ENCODE assay signal across 21 cellular contexts in genomic region chr2:190205643-190206042, GRCh38.
DNase-seq lines count a peak whose midpoint lies in the region; ATAC-seq, FAIRE-seq and TF ChIP-seq lines count a peak whose summit lies in the region.
"Had no signal": no experiment of that assay in that cellular context is flagged by ENCODE, and none has a peak within 500 bp of the region (broad histone marks: within the 10 kb centered on the region; RNA-seq: fewer than 3 reads in every experiment).

No MANE protein-coding gene starts in this region.

- H3K27ac Mint-ChIP-seq in stimulated activated effector memory CD8-positive, alpha-beta T cell treated with anti-CD3 and anti-CD28 coated beads, Interleukin-12 subunit alpha, Interleukin-12 subunit beta, amount 100 ng/mL, for 72 hours: no peak overlapping the region
- H3K27ac Mint-ChIP-seq: activated CD4-positive, alpha-beta T cell treated with anti-CD3 and anti-CD28 coated beads for 36 hours; mesothelial cell of epicardium had no signal

- no peak overlapping the region for H3K4me3 ChIP-seq in left ventricle myocardium inferior
- H3K4me3 ChIP-seq in K562: no peak overlapping the region
- no peak overlapping the region for H3K4me3 ChIP-seq in PC-9
- H3K4me3 ChIP-seq: A549, prostate gland had no signal

- POLR2A ChIA-PET in K562 (lab: Yijun Ruan, JAX) (interaction anchor here (0.7 kb wide), 1 partner anchor 12 kb away, joined by 3 read pairs; no protein-coding TSS in a partner anchor), PC-9 (lab: Charles Lee; ENCODE audit: unreplicated experiment) (no interaction called here)

- no peak for TF ChIP-seq RAD21 in K562 (CRISPR knock-in tag; conservative IDR thresholded peaks at IDR 0.05 in 1 of 2, IDR thresholded peaks at IDR 0.05 in 1 of 2)

- H3K9me3 Mint-ChIP-seq in stimulated activated effector memory CD8-positive, alpha-beta T cell treated with anti-CD3 and anti-CD28 coated beads, Interleukin-12 subunit alpha, Interleukin-12 subunit beta, amount 100 ng/mL, for 72 hours: no peaks in the 10 kb centered on the region
- H3K9me3 Mint-ChIP-seq: mesothelial cell of epicardium, neural crest cell had no signal

- peaks cover 22% of the 10 kb centered on the region for H3K36me3 ChIP-seq in left ventricle myocardium inferior
- H3K36me3 ChIP-seq in K562 (ENCODE audit: control insufficient read depth, insufficient read depth, low read length): peaks cover 43% of the 10 kb centered on the region
- H3K36me3 ChIP-seq in PC-9 (ENCODE audit: low read depth): no peaks in the 10 kb centered on the region
- H3K36me3 ChIP-seq: prostate gland had no signal

- H2AFZ ChIP-seq in K562 (ENCODE audit: low read depth, low read length) (no peak overlapping the region), PC-9 (no peak overlapping the region)

- H3K27me3 ChIP-seq in left ventricle myocardium inferior (ENCODE audit: low read depth) (no peaks in the 10 kb centered on the region), K562 (ENCODE audit: control insufficient read depth in 2 of 2, insufficient read depth in 2 of 2, low read length in 2 of 2) (no peaks in the 10 kb centered on the region), PC-9 (ENCODE audit: insufficient read depth, low read depth) (no peaks in the 10 kb centered on the region)

- CTCF ChIA-PET in K562 (lab: Yijun Ruan, JAX; ENCODE audit: low intra/inter-chr PET ratio): no interaction called here
- CTCF ChIA-PET in PC-9 (lab: Charles Lee): no interaction called here

- no TSS peak for BruUV-seq in K562 (replicated peaks; lab: Mats Ljungman, UMichigan)
- no TSS peak for BruUV-seq in PC-9 (replicated peaks; lab: Mats Ljungman, UMichigan)

- H3K79me2 ChIP-seq in K562 (ENCODE audit: control insufficient read depth, insufficient read depth, low read length) (peaks cover 9% of the 10 kb centered on the region), PC-9 (ENCODE audit: low read depth) (no peaks in the 10 kb centered on the region)

- ATAC-seq in Right ventricle myocardium superior (ENCODE audit: poor library complexity) (peak; percentile 39), K562 (peak; percentile 56), left ventricle myocardium superior (peak; percentile 65), GM19452 (IDR thresholded peaks at IDR 0.05; ENCODE audit: unreplicated experiment) (no peak)
- ATAC-seq in stimulated activated effector memory CD8-positive, alpha-beta T cell treated with anti-CD3 and anti-CD28 coated beads, Interleukin-12 subunit alpha, Interleukin-12 subunit beta, amount 100 ng/mL, for 72 hours: no peak
- ATAC-seq: A549; activated CD4-positive, alpha-beta T cell treated with anti-CD3 and anti-CD28 coated beads for 36 hours had no signal

- H3K27ac ChIP-seq in left ventricle myocardium inferior (replicated peaks) (no peak overlapping the region), K562 (ENCODE audit: extremely low read depth, low read depth, low read length) (no peak overlapping the region), PC-9 (no peak overlapping the region)
- H3K27ac ChIP-seq: A549, prostate gland had no signal

- no peak for FAIRE-seq in K562 (lab: Jason Lieb, UNC)
- FAIRE-seq: A549, bronchial epithelial cell, TTC549 had no signal

- H3K4me1 ChIP-seq in left ventricle myocardium inferior: no peaks in the 10 kb centered on the region
- H3K4me1 ChIP-seq in K562 (replicated peaks in 1 of 2; ENCODE audit: control insufficient read depth in 2 of 2, insufficient read depth in 2 of 2, low read length in 2 of 2): no peaks in the 10 kb centered on the region; a peak in 2 of 5 replicates
- H3K4me1 ChIP-seq in PC-9 (replicated peaks; ENCODE audit: insufficient read depth): no peaks in the 10 kb centered on the region
- H3K4me1 ChIP-seq: prostate gland had no signal

- DNase-seq in Right ventricle myocardium superior: no peak
- DNase-seq in left ventricle myocardium inferior: no peak
- DNase-seq in K562 (ENCODE audit: extremely low read depth in 1 of 4, low spot score in 3 of 4): no peak
- no peak for DNase-seq in left ventricle myocardium superior
- no peak for DNase-seq in GM19240 (ENCODE audit: insufficient read length, low spot score)
- DNase-seq in stimulated activated effector memory CD8-positive, alpha-beta T cell treated with anti-CD3 and anti-CD28 coated beads, Interleukin-12 subunit alpha, Interleukin-12 subunit beta, amount 100 ng/mL, for 72 hours (ENCODE audit: low spot score in 2 of 2): no peak
- no peak for DNase-seq in PC-9
- DNase-seq: activated CD4-positive, alpha-beta T cell treated with anti-CD3 and anti-CD28 coated beads for 36 hours; C1 segment of cervical spinal cord; glutamatergic neuron; NCI-H774; SHP77 treated with DMSO at 0.1 percent for 48 hours; stimulated activated CD4-positive, alpha-beta T cell treated with anti-CD3 and anti-CD28 coated beads, Interleukin-12 subunit alpha, Interleukin-12 subunit beta, amount 100 ng/mL, for 4 hours; substantia nigra had no signal

- intact Hi-C loops in Right ventricle myocardium superior (cut with DNase I): no loop called here
- intact Hi-C loops in left ventricle myocardium inferior (cut with micrococcal nuclease): no loop called here
- intact Hi-C loops in K562 (cut with micrococcal nuclease): no loop called here
- intact Hi-C loops in left ventricle myocardium superior (cut with micrococcal nuclease): no loop called here
- intact Hi-C loops in PC-9 (cut with micrococcal nuclease; ENCODE audit: unreplicated experiment): no loop called here

- no peak overlapping the region for H3K9ac ChIP-seq in K562 (ENCODE audit: insufficient read depth in 1 of 2, low read depth in 2 of 2, low read length in 2 of 2)

- TF ChIP-seq POLR2A in K562 (conservative IDR thresholded peaks at IDR 0.05): no peak

- no peaks in the 10 kb centered on the region for H3F3A ChIP-seq in PC-9 (ENCODE audit: insufficient read depth, low read depth)

- no peak for TF ChIP-seq CTCF in left ventricle myocardium inferior (IDR thresholded peaks at IDR 0.05; ENCODE audit: borderline replicate concordance)
- TF ChIP-seq CTCF in K562 (IDR thresholded peaks at IDR 0.05 in 2 of 3, conservative IDR thresholded peaks at IDR 0.05 in 1 of 3; ENCODE audit: insufficient read depth in 2 of 3, low read depth in 1 of 3, low read length in 3 of 3): no peak
- no peak for TF ChIP-seq CTCF in PC-9 (conservative IDR thresholded peaks at IDR 0.05)

- no peaks in the 10 kb centered on the region for H3K9me2 ChIP-seq in PC-9 (ENCODE audit: insufficient read depth)

- peaks cover 29% of the 10 kb centered on the region for H3K36me3 Mint-ChIP-seq in stimulated activated effector memory CD8-positive, alpha-beta T cell treated with anti-CD3 and anti-CD28 coated beads, Interleukin-12 subunit alpha, Interleukin-12 subunit beta, amount 100 ng/mL, for 72 hours

- in situ Hi-C loops in K562 (cut with MboI): no loop called here

- no peaks in the 10 kb centered on the region for H3K9me1 ChIP-seq in K562 (ENCODE audit: control insufficient read depth, insufficient read depth, low read length)

- H3K9me3 ChIP-seq in left ventricle myocardium inferior (replicated peaks): no peaks in the 10 kb centered on the region
- H3K9me3 ChIP-seq in K562 (replicated peaks; ENCODE audit: control insufficient read depth, insufficient read depth, low read depth, low read length): no peaks in the 10 kb centered on the region
- no peaks in the 10 kb centered on the region for H3K9me3 ChIP-seq in PC-9 (ENCODE audit: insufficient read depth, low read depth)
- H3K9me3 ChIP-seq: A549, prostate gland had no signal

- H3K4me1 Mint-ChIP-seq in stimulated activated effector memory CD8-positive, alpha-beta T cell treated with anti-CD3 and anti-CD28 coated beads, Interleukin-12 subunit alpha, Interleukin-12 subunit beta, amount 100 ng/mL, for 72 hours: no peaks in the 10 kb centered on the region
- H3K4me1 Mint-ChIP-seq: activated CD4-positive, alpha-beta T cell treated with anti-CD3 and anti-CD28 coated beads for 36 hours; neural crest cell had no signal

- WGBS in K562 (ENCODE audit: insufficient coverage, low coverage, missing lambda C conversion rate): 25% methylated on average over 4 of the region's 4 CpGs

- no peak overlapping the region for H3K4me3 Mint-ChIP-seq in stimulated activated effector memory CD8-positive, alpha-beta T cell treated with anti-CD3 and anti-CD28 coated beads, Interleukin-12 subunit alpha, Interleukin-12 subunit beta, amount 100 ng/mL, for 72 hours
- H3K4me3 Mint-ChIP-seq: activated CD4-positive, alpha-beta T cell treated with anti-CD3 and anti-CD28 coated beads for 36 hours; mesothelial cell of epicardium; neural crest cell had no signal

- TF ChIP-seq EP300 in K562 (IDR thresholded peaks at IDR 0.05; ENCODE audit: low read length): no peak

- H4K20me1 ChIP-seq in K562 (replicated peaks; ENCODE audit: control insufficient read depth, insufficient read depth, low read length): no peaks in the 10 kb centered on the region
- no peaks in the 10 kb centered on the region for H4K20me1 ChIP-seq in PC-9 (ENCODE audit: insufficient read depth)

- no peak overlapping the region for H3K4me2 ChIP-seq in K562 (ENCODE audit: insufficient read depth, low read length)
- no peak overlapping the region for H3K4me2 ChIP-seq in PC-9
- H3K4me2 ChIP-seq: A549 had no signal

TF ChIP-seq in K562, 482 proteins besides CTCF, POLR2A, EP300 and RAD21 (continues in another document):
- TF ChIP-seq MEIS2 (IDR thresholded peaks at IDR 0.05; ENCODE audit: partially characterized antibody) (peak; percentile 81), TAF1 (IDR thresholded peaks at IDR 0.05; ENCODE audit: control insufficient read depth, extremely low read depth, insufficient read depth, low read length, severe bottlenecking) (no peak), CEBPG (CRISPR knock-in tag; IDR thresholded peaks at IDR 0.05) (no peak), CEBPG (tag; conservative IDR thresholded peaks at IDR 0.05 in 1 of 2, IDR thresholded peaks at IDR 0.05 in 1 of 2) (peak; percentile 42 to 64), ATF7 (IDR thresholded peaks at IDR 0.05) (0 out of 2 replicates have a peak, but pooled peaks have one; percentile 31), TBL1XR1 (IDR thresholded peaks at IDR 0.05; ENCODE audit: low read length in 2 of 2) (no peak), HBP1 (CRISPR knock-in tag; IDR thresholded peaks at IDR 0.05) (no peak), ZNF384 (IDR thresholded peaks at IDR 0.05; ENCODE audit: low read depth, low read length) (peak; percentile 32; the same call in 1 of the 2 replicates), CEBPB (tag; IDR thresholded peaks at IDR 0.05) (peak; percentile 88)

Comparison
In these comparisons a context has a peak if more than half of its experiments do, and no peak if none do; other contexts are left out.
1. ATAC-seq: peak in Right ventricle myocardium superior (single experiment), K562 (single experiment) and left ventricle myocardium superior (single experiment); none in stimulated activated effector memory CD8-positive, alpha-beta T cell treated with anti-CD3 and anti-CD28 coated beads, Interleukin-12 subunit alpha, Interleukin-12 subunit beta, amount 100 ng/mL, for 72 hours (single experiment) and GM19452 (single experiment).